Comparison of ENCODE assay signal across 1 cellular context in the genomic region with DNA sequence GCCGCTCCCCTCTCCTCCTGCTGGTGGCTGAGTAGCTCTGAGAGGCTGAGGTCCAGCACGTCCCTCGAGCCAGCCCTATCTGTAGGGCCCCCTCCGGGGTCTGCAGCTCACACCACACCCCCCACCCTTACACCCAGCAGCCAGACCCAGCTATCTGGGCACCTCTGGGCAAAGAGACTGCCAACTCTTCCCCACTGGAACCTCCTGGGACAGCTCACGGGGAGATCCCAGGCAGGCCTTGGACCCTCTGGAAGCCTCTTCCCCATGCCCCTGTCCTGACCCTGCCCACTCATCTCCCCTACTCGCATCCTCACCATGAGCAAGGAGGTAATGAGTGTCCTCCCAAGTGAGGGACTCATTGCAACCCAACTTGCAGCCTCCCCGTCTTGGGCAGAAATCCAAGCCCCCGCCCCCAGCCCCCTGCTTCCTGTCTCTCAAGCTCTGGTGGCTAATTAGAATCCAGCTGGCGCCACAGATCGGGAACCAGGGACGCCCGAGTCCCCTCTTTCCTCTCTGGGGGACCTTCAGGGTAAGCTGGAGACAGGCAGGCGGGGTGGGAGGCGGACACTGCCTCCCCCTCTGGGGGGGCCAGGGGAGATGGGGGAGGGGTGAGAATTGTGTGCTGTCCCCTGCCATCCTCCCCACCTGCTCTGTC.
TF ChIP-seq lines count a peak whose summit lies in the region.

No MANE protein-coding gene starts in this region.

TF ChIP-seq in K562, 482 proteins besides CTCF, POLR2A, EP300 and RAD21:
- TF ChIP-seq, protein P1, sequence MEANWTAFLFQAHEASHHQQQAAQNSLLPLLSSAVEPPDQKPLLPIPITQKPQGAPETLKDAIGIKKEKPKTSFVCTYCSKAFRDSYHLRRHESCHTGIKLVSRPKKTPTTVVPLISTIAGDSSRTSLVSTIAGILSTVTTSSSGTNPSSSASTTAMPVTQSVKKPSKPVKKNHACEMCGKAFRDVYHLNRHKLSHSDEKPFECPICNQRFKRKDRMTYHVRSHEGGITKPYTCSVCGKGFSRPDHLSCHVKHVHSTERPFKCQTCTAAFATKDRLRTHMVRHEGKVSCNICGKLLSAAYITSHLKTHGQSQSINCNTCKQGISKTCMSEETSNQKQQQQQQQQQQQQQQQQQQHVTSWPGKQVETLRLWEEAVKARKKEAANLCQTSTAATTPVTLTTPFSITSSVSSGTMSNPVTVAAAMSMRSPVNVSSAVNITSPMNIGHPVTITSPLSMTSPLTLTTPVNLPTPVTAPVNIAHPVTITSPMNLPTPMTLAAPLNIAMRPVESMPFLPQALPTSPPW (CRISPR knock-in tag; IDR thresholded peaks at IDR 0.05), result 0 out of 2 replicates have a peak, but pooled peaks have one; percentile 16
- no peak for TF ChIP-seq STAT5A (IDR thresholded peaks at IDR 0.05; ENCODE audit: borderline replicate concordance, low read length)
- no peak for TF ChIP-seq KAT8 (IDR thresholded peaks at IDR 0.05; ENCODE audit: low read depth)
